1 cellular context compared by ENCODE assay signal in genomic region chr6:34149831-34150400, GRCh38.
TF ChIP-seq lines count a peak whose summit lies in the region.

No MANE protein-coding gene starts in this region.

TF ChIP-seq in GM23338, 12 proteins besides CTCF, POLR2A, EP300 and RAD21 (continued from another document):
- TF ChIP-seq ZNF462 (CRISPR knock-in tag; IDR thresholded peaks at IDR 0.05), result no peak
